22 cellular contexts compared by ENCODE assay signal in the genomic region with DNA sequence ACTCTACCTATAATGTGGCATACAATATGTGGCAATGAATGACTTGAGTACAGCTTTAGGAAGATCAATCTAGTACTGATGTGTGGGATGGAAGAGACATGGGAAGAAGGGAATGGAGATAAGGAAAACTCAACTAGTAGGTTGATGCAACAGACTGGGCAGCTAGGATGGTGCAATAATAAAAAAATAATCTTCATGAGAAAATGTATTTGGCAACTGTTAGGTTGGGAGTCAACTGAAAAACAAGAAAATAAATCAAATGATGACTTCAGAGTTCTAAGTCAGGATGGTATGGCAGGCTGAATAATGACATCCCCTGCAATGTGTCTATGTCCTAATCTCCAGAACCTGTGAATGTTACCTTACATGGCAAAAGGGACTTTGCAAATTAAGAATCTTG.
"Had no signal": no experiment of that assay in that cellular context is flagged by ENCODE, and none has a peak within 500 bp of the region (broad histone marks: within the 10 kb centered on the region; RNA-seq: fewer than 3 reads in every experiment).

No MANE protein-coding gene starts in this region.

- DNase-seq: activated CD4-positive, alpha-beta T cell treated with anti-CD3 and anti-CD28 coated beads for 4 hours; activated CD8-positive, alpha-beta memory T cell treated with anti-CD3 and anti-CD28 coated beads, Interleukin-2, amount 50 U/mL, for 4 hours; activated CD8-positive, alpha-beta T cell treated with anti-CD3 and anti-CD28 coated beads for 36 hours; activated naive CD4-positive, alpha-beta T cell treated with anti-CD3 and anti-CD28 coated beads, Interleukin-2, amount 50 U/mL, for 16 hours; activated naive CD8-positive, alpha-beta T cell treated with anti-CD3 and anti-CD28 coated beads, Interleukin-2, amount 10 ng/mL, durations not matched to agents 7 days and 5 days; activated T-cell treated with anti-CD3 and anti-CD28 coated beads, Interleukin-2, amount 50 U/mL, for 1 hour; adrenal gland; body of pancreas; NCI-H1092; NCI-H1417; NCI-H1694; NCI-H2029; NCI-H2107; NCI-H2171 treated with DMSO at 0.1 percent for 48 hours; NCI-H345; NCI-H510A; NCI-H526 treated with DMSO at 0.1 percent for 48 hours; NK-92 treated with Interleukin-12 subunit alpha and Interleukin-12 subunit beta, amount 100 ng/mL, for 24 hours; Peyer's patch; SHP77 had no signal

- ATAC-seq: activated CD4-positive, CD25-positive, alpha-beta regulatory T cell treated with anti-CD3 and anti-CD28 coated beads, Interleukin-2, amount 50 U/mL, for 24 hours; activated CD8-positive, alpha-beta T cell treated with anti-CD3 and anti-CD28 coated beads for 36 hours; body of pancreas had no signal

- H3K4me3 ChIP-seq: adrenal gland, ascending aorta, body of pancreas, Peyer's patch had no signal
